Comparison of ENCODE assay signal across 8 cellular contexts in the genomic region with DNA sequence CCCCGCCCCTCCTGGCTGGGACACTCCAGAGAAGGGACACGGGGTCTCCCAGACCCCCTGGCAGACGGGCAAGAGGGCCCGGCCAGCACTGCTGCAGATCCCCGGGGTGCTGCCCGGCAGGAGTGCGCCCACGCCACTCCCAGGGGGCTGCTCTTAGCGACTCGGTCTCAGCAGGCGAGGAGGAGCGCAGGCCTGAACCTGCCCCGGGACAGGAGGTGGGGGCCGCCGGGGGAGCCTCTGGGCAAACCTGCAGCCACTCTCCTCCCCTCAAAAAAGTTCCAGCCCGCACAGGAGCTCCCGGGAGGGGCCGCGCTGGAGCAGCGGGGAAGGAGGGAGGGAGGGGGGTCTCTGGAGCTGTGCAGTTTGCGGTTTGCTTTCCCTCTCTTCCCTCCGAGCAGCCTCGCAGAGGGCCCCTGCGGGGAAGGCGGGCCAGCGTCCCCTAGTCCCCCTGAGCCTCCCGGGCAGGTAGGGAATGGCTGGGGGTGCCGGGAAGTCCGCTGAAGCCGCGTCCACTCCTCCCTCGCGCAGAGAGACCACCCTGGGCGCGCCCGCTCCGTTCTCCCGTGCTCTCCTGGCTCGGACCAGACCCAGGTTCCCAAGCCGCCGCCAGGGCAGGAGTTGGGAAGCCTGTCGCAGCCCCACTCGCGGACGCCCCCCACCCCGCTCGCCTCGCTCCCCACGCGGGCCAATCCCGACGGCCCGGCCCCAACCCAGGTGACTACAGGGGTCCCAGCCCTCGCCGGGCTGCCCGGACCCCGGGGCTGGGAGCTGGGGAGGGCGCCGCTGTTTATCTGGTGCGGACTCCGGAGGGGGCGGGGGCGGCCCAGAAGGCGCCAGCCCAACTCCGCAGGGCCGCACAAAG. TPM values are rescaled to one million over a fixed set of nuclear protein-coding genes. Genes with fewer than 3 reads are reported as not detected.
DNase-seq lines count a peak whose midpoint lies in the region; ATAC-seq, FAIRE-seq and TF ChIP-seq lines count a peak whose summit lies in the region.

No MANE protein-coding gene starts in this region.

- H3K9me2 ChIP-seq in Karpas-422 (replicated peaks; ENCODE audit: insufficient read depth, low read length) (no peaks in the 10 kb centered on the region), OCI-LY7 (ENCODE audit: insufficient read depth, low read length) (no peaks in the 10 kb centered on the region)

- H3K9ac ChIP-seq in Karpas-422 (ENCODE audit: low read length): no peak overlapping the region

- H3K27ac Mint-ChIP-seq in chondrocyte (ENCODE audit: unreplicated experiment): peak overlapping the region; percentile 54

- POLR2A ChIA-PET in OCI-LY7 (lab: Charles Lee): no interaction called here

- BruUV-seq in OCI-LY7 (replicated peaks; lab: Mats Ljungman, UMichigan): no TSS peak

- TF ChIP-seq CTCF in chondrocyte (IDR thresholded peaks at IDR 0.05) (peak; percentile 50), lower lobe of right lung (IDR thresholded peaks at IDR 0.05) (no peak), tibial nerve (IDR thresholded peaks at IDR 0.05) (no peak), OCI-LY7 (conservative IDR thresholded peaks at IDR 0.05; ENCODE audit: low read length) (no peak)

- H3K9me3 Mint-ChIP-seq in chondrocyte (ENCODE audit: low read depth): no peaks in the 10 kb centered on the region

- no peak for TF ChIP-seq EP300 in tibial nerve (IDR thresholded peaks at IDR 0.05)

- H3K27ac ChIP-seq in lower lobe of right lung (peak overlapping the region; percentile 46), tibial nerve (peak overlapping the region; percentile 24 to 91 (median 79)), Karpas-422 (ENCODE audit: low read length) (no peak overlapping the region), OCI-LY7 (ENCODE audit: low read depth, low read length, poor library complexity, severe bottlenecking) (no peak overlapping the region)

- FAIRE-seq in H54 (lab: Jason Lieb, UNC): no peak

- no peaks in the 10 kb centered on the region for H3K27me3 Mint-ChIP-seq in chondrocyte (ENCODE audit: low read depth)

- H3K4me3 ChIP-seq in lower lobe of right lung: peak overlapping the region; percentile 57
- peak overlapping the region; percentile 54 to 58 (median 55) for H3K4me3 ChIP-seq in tibial nerve
- no peak overlapping the region for H3K4me3 ChIP-seq in Karpas-422 (ENCODE audit: low read length)
- H3K4me3 ChIP-seq in OCI-LY7 (ENCODE audit: low read depth, low read length, poor library complexity, severe bottlenecking): no peak overlapping the region

- peak overlapping the region; percentile 54 for H3K4me3 Mint-ChIP-seq in chondrocyte (ENCODE audit: unreplicated experiment)

- peak in 1 of 2 donors; percentile 27 for ATAC-seq in lower lobe of right lung

- H4K20me1 ChIP-seq in Karpas-422 (ENCODE audit: insufficient read depth, low read depth, low read length): peaks cover 7% of the 10 kb centered on the region; the same call in 1 of the 2 replicates
- no peaks in the 10 kb centered on the region for H4K20me1 ChIP-seq in OCI-LY7 (ENCODE audit: insufficient read depth, low read length)

- H2AFZ ChIP-seq in Karpas-422 (ENCODE audit: low read length) (no peak overlapping the region), OCI-LY7 (ENCODE audit: low read length) (no peak overlapping the region)

- H3K4me2 ChIP-seq in Karpas-422 (ENCODE audit: low read depth, low read length, poor library complexity, severe bottlenecking) (no peak overlapping the region), OCI-LY7 (ENCODE audit: low read length) (no peak overlapping the region)

- H3K27me3 ChIP-seq in lower lobe of right lung (ENCODE audit: low read depth): no peaks in the 10 kb centered on the region
- no peaks in the 10 kb centered on the region for H3K27me3 ChIP-seq in tibial nerve
- H3K27me3 ChIP-seq in Karpas-422 (ENCODE audit: low read length): no peaks in the 10 kb centered on the region

- H3K4me1 ChIP-seq in lower lobe of right lung (peaks cover 63% of the 10 kb centered on the region), tibial nerve (peaks cover 0 to 98% (median 54%) of the 10 kb centered on the region in 4 donors), Karpas-422 (ENCODE audit: low read length) (peaks cover 7% of the 10 kb centered on the region), OCI-LY7 (ENCODE audit: insufficient read depth, low read length, poor library complexity, severe bottlenecking) (no peaks in the 10 kb centered on the region)

- peaks cover 45% of the 10 kb centered on the region for H3K4me1 Mint-ChIP-seq in chondrocyte (ENCODE audit: low read depth)

- 0 to 13% methylated on average over 8 to 45 of the region's 66 CpGs for WGBS in tibial nerve, 2 donors

- H3K36me3 ChIP-seq in lower lobe of right lung: peaks cover 38% of the 10 kb centered on the region
- peaks cover 0 to 38% (median 0%) of the 10 kb centered on the region in 3 donors for H3K36me3 ChIP-seq in tibial nerve
- H3K36me3 ChIP-seq in Karpas-422 (ENCODE audit: insufficient read depth, low read length): no peaks in the 10 kb centered on the region
- H3K36me3 ChIP-seq in OCI-LY7 (ENCODE audit: insufficient read depth, low read length): no peaks in the 10 kb centered on the region

- CTCF ChIA-PET in OCI-LY7 (lab: Charles Lee; ENCODE audit: unreplicated experiment): interaction anchor here (0.6 kb wide), 1 partner anchor 42 kb away, joined by 6 read pairs; no protein-coding TSS in a partner anchor

- H3K79me2 ChIP-seq in Karpas-422 (ENCODE audit: low read length) (no peaks in the 10 kb centered on the region), OCI-LY7 (ENCODE audit: insufficient read depth, low read depth, low read length) (no peaks in the 10 kb centered on the region)

- intact Hi-C loops in lower lobe of right lung (cut with DNase I) (no loop called here), OCI-LY7 (cut with micrococcal nuclease; ENCODE audit: unreplicated experiment) (no loop called here)

- DNase-seq in DMS53 (lab: John Stamatoyannopoulos, UW) (peak; percentile 45), DMS53 treated with DMSO at 0.1 percent for 48 hours (lab: John Stamatoyannopoulos, UW; ENCODE audit: unreplicated experiment) (no peak), chondrocyte (ENCODE audit: low spot score) (peak; percentile 92), lower lobe of right lung (no peak), tibial nerve (ENCODE audit: low spot score in 2 of 2) (no peak), Karpas-422 (no peak), OCI-LY7 (ENCODE audit: low spot score) (no peak), H54 (ENCODE audit: insufficient read length, low spot score) (no peak)

- H3K36me3 Mint-ChIP-seq in chondrocyte (ENCODE audit: low read depth): no peaks in the 10 kb centered on the region

- H3K9me3 ChIP-seq in lower lobe of right lung (no peaks in the 10 kb centered on the region), tibial nerve (no peaks in the 10 kb centered on the region), Karpas-422 (ENCODE audit: low read length) (no peaks in the 10 kb centered on the region), OCI-LY7 (ENCODE audit: low read length) (no peaks in the 10 kb centered on the region)

- TF ChIP-seq POLR2A in tibial nerve (IDR thresholded peaks at IDR 0.05) (no peak), H54 (IDR thresholded peaks at IDR 0.05; ENCODE audit: low read depth, low read length) (no peak)

RNA-seq across cellular contexts. Expression of gene NACC2, which starts 44.2 kb away (rescaled TPM):
- total RNA-seq in chondrocyte: 42.6 to 52.4 TPM (median 51.0 TPM) in 3 replicates
- 27.0 TPM for total RNA-seq in lower lobe of right lung
- 10 to 100 TPM; 45.6 to 55.7 (median 49.8) TPM for total RNA-seq in tibial nerve
- not detected in 2 replicates for total RNA-seq in Karpas-422 (2014; rRNA removed; shearing (Covaris generic); ENCODE audit: low replicate concordance)
- total RNA-seq in OCI-LY7 (2014; rRNA removed; shearing (Covaris generic)): 0.21 and 0.38 TPM in 2 replicates
- total RNA-seq in OCI-LY7 (2022): 0.63 and 0.72 TPM in 2 replicates

Comparison
In these comparisons a context has a peak if more than half of its experiments do, and no peak if none do; other contexts are left out.
1. DNase-seq: peak in DMS53 (single experiment) and chondrocyte (single experiment); none in DMS53 treated with DMSO at 0.1 percent for 48 hours (single experiment), lower lobe of right lung (single experiment), tibial nerve (0 of 2), Karpas-422 (single experiment), OCI-LY7 (single experiment) and H54 (single experiment).
2. H3K27ac ChIP-seq: peak in lower lobe of right lung (single experiment) and tibial nerve (4 of 4); none in Karpas-422 (single experiment) and OCI-LY7 (single experiment).
3. H3K4me3 ChIP-seq: peak in lower lobe of right lung (single experiment) and tibial nerve (4 of 4); none in Karpas-422 (single experiment) and OCI-LY7 (single experiment).
4. RNA of gene NACC2, which starts 44.2 kb away (total RNA-seq): 42.6 to 52.4 TPM in chondrocyte, 45.6 to 55.7 TPM in tibial nerve and 27.0 TPM in lower lobe of right lung (single experiment); 0.21 to 0.72 TPM in OCI-LY7 and not detected in Karpas-422; every median in the first group is over 10 times any median in the second.